24 cellular contexts compared by ENCODE assay signal in the genomic region with DNA sequence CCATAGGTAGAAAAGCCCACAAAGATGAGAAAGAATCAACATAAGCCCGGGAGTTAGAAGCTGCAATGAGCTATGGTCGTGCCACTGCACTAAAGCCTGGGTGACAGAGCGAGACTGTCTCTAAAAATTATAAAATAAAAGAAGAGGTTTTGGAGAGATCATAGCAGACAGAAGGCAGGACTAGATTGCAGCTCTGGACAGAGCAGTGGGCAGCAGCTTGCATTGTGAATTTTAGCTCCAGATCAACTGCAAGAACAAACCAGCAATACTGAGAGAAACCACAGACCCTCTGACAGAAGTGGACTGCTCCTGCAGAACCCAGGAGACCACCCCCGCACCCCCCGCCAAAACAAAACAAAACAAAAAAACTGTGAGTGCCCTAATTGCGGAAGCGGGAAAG. TPM values are rescaled to one million over a fixed set of nuclear protein-coding genes. Genes with fewer than 3 reads are reported as not detected.
"Had no signal": no experiment of that assay in that cellular context is flagged by ENCODE, and none has a peak within 500 bp of the region (broad histone marks: within the 10 kb centered on the region; RNA-seq: fewer than 3 reads in every experiment).

No MANE protein-coding gene starts in this region.

- H3K36me3 ChIP-seq: cardiac muscle cell, esophagus muscularis mucosa, gastroesophageal sphincter, heart left ventricle, upper lobe of left lung had no signal

- H3K27ac Mint-ChIP-seq: activated CD4-positive, alpha-beta T cell treated with anti-CD3 and anti-CD28 coated beads, Interleukin-2, amount 10 ng/mL, durations not matched to agents 24 days and 14 days; activated CD8-positive, alpha-beta T cell treated with anti-CD3 and anti-CD28 coated beads for 36 hours; activated naive CD8-positive, alpha-beta T cell treated with anti-CD3 and anti-CD28 coated beads, Interleukin-2, amount 10 ng/mL, durations not matched to agents 7 days and 5 days; activated T-helper 2 cell treated with anti-CD3 and anti-CD28 coated beads, Interferon-gamma antibody, Interleukin-2, Interleukin-4, amounts not matched to agents 10 μg/mL and 5 μg/mL and 100 μg/mL, durations not matched to agents 14 hours and 24 hours and 36 hours; dendritic cell treated with granulocyte-macrophage colony-stimulating factor and Interleukin-4, amounts not matched to agents 40 ng/mL and 50 ng/mL, for 4 days had no signal

- FAIRE-seq: endothelial cell of umbilical vein had no signal

- ATAC-seq: activated CD8-positive, alpha-beta T cell treated with anti-CD3 and anti-CD28 coated beads for 36 hours; gastroesophageal sphincter; heart left ventricle; left cardiac atrium; stimulated activated naive CD8-positive, alpha-beta T cell treated with anti-CD3 and anti-CD28 coated beads, Interleukin-15, Interleukin-2, amounts not matched to agents 100 U/mL and 50 U/mL, for 24 hours had no signal

- H3K27me3 ChIP-seq: cardiac muscle cell, esophagus muscularis mucosa, gastroesophageal sphincter, heart left ventricle, upper lobe of left lung had no signal

- H3K27me3 Mint-ChIP-seq: activated CD8-positive, alpha-beta T cell treated with anti-CD3 and anti-CD28 coated beads for 36 hours; activated naive CD8-positive, alpha-beta T cell treated with anti-CD3 and anti-CD28 coated beads, Interleukin-2, amount 10 ng/mL, durations not matched to agents 7 days and 5 days; dendritic cell treated with granulocyte-macrophage colony-stimulating factor and Interleukin-4, amounts not matched to agents 40 ng/mL and 50 ng/mL, for 4 days had no signal

- H3K4me1 ChIP-seq: esophagus muscularis mucosa, gastroesophageal sphincter, heart left ventricle, upper lobe of left lung had no signal

- H3K4me3 ChIP-seq: cardiac muscle cell, esophagus muscularis mucosa, gastroesophageal sphincter, heart left ventricle, lung, skin epidermis, upper lobe of left lung had no signal

- H3K9me3 ChIP-seq: esophagus muscularis mucosa, gastroesophageal sphincter, heart left ventricle, upper lobe of left lung had no signal

- H3K4me1 Mint-ChIP-seq: activated CD4-positive, alpha-beta T cell treated with anti-CD3 and anti-CD28 coated beads, Interleukin-2, amount 10 ng/mL, durations not matched to agents 24 days and 14 days had no signal

- H3K9me3 Mint-ChIP-seq: activated CD8-positive, alpha-beta T cell treated with anti-CD3 and anti-CD28 coated beads for 36 hours; activated T-helper 2 cell treated with anti-CD3 and anti-CD28 coated beads, Interferon-gamma antibody, Interleukin-2, Interleukin-4, amounts not matched to agents 10 μg/mL and 5 μg/mL and 100 μg/mL, durations not matched to agents 14 hours and 24 hours and 36 hours; dendritic cell treated with granulocyte-macrophage colony-stimulating factor and Interleukin-4, amounts not matched to agents 40 ng/mL and 50 ng/mL, for 4 days; nephron had no signal

- H3K27ac ChIP-seq: cardiac muscle cell, esophagus muscularis mucosa, gastroesophageal sphincter, heart left ventricle, skin epidermis, upper lobe of left lung had no signal

- H3K4me3 Mint-ChIP-seq: activated CD4-positive, alpha-beta T cell treated with anti-CD3 and anti-CD28 coated beads, Interleukin-2, amount 10 ng/mL, durations not matched to agents 24 days and 14 days; activated CD8-positive, alpha-beta T cell treated with anti-CD3 and anti-CD28 coated beads for 36 hours; activated naive CD8-positive, alpha-beta T cell treated with anti-CD3 and anti-CD28 coated beads, Interleukin-2, amount 10 ng/mL, durations not matched to agents 7 days and 5 days; dendritic cell treated with granulocyte-macrophage colony-stimulating factor and Interleukin-4, amounts not matched to agents 40 ng/mL and 50 ng/mL, for 4 days; nephron had no signal

- DNase-seq: activated CD4-positive, alpha-beta T cell treated with anti-CD3 and anti-CD28 coated beads, Interleukin-2, amount 10 ng/mL, durations not matched to agents 24 days and 14 days; activated CD8-positive, alpha-beta T cell treated with anti-CD3 and anti-CD28 coated beads for 36 hours; activated naive CD4-positive, alpha-beta T cell treated with Interleukin-2 at 50 U/mL for 16 hours; activated naive CD8-positive, alpha-beta T cell treated with anti-CD3 and anti-CD28 coated beads, Interleukin-2, amount 10 ng/mL, durations not matched to agents 7 days and 5 days; activated T-cell treated with anti-CD3 and anti-CD28 coated beads, Interleukin-2, amount 50 U/mL, for 1 hour; amygdala; effector CD8-positive, alpha-beta T cell; heart left ventricle; left cardiac atrium; midbrain; stimulated activated naive CD8-positive, alpha-beta T cell treated with anti-CD3 and anti-CD28 coated beads, Interleukin-15, Interleukin-2, amounts not matched to agents 100 U/mL and 50 U/mL, for 24 hours; T-helper 1 cell; T-helper 9 cell had no signal

RNA-seq across cellular contexts. Expression of a gene that starts 30.6 kb away (rescaled TPM):
- total RNA-seq: activated CD4-positive, alpha-beta T cell treated with anti-CD3 and anti-CD28 coated beads, Interleukin-2, amount 10 ng/mL, durations not matched to agents 24 days and 14 days; activated CD8-positive, alpha-beta T cell treated with anti-CD3 and anti-CD28 coated beads for 36 hours; activated T-helper 2 cell treated with anti-CD3 and anti-CD28 coated beads, Interferon-gamma antibody, Interleukin-2, Interleukin-4, amounts not matched to agents 10 μg/mL and 5 μg/mL and 100 μg/mL, durations not matched to agents 14 hours and 24 hours and 36 hours; endothelial cell of umbilical vein; esophagus muscularis mucosa; left cardiac atrium; pulmonary artery endothelial cell had no signal
- polyA plus RNA-seq: endothelial cell of umbilical vein, heart left ventricle had no signal
